Comparison of ENCODE assay signal across 14 cellular contexts in genomic region chr1:230861489-230861888, GRCh38. TPM values are rescaled to one million over a fixed set of nuclear protein-coding genes. Genes with fewer than 3 reads are reported as not detected.
DNase-seq lines count a peak whose midpoint lies in the region; ATAC-seq and TF ChIP-seq lines count a peak whose summit lies in the region.
"Had no signal": no experiment of that assay in that cellular context is flagged by ENCODE, and none has a peak within 500 bp of the region (broad histone marks: within the 10 kb centered on the region; RNA-seq: fewer than 3 reads in every experiment).

No MANE protein-coding gene starts in this region.

- CTCF ChIA-PET in MCF 10A (lab: Yijun Ruan, JAX), result interaction anchor here (0.8 to 1.5 kb wide), 2 partner anchors 10 to 13 kb away, joined by 3 to 4 read pairs; no protein-coding TSS in a partner anchor

- H3K9me3 Mint-ChIP-seq in MCF 10A (ENCODE audit: unreplicated experiment), result no peaks in the 10 kb centered on the region
- H3K9me3 Mint-ChIP-seq: activated naive CD4-positive, alpha-beta T cell treated with anti-CD3 and anti-CD28 coated beads for 36 hours had no signal

- H3K4me1 ChIP-seq in breast epithelium, result peaks cover 0 to 58% of the 10 kb centered on the region in 2 donors
- H3K4me1 ChIP-seq in lower lobe of right lung, result peaks cover 87% of the 10 kb centered on the region
- H3K4me1 ChIP-seq in tibial nerve, result peaks cover 3 to 98% (median 54%) of the 10 kb centered on the region in 4 donors
- H3K4me1 ChIP-seq in effector memory CD4-positive, alpha-beta T cell (ENCODE audit: control insufficient read depth, insufficient read depth, low read length, poor library complexity, severe bottlenecking), result no peaks in the 10 kb centered on the region

- POLR2A ChIA-PET in MCF 10A (lab: Yijun Ruan, JAX), result interaction anchor here (0.9 kb wide), 1 partner anchor 27 kb away, joined by 3 read pairs; no protein-coding TSS in a partner anchor

- intact Hi-C loops in breast epithelium (cut with DNase I; ENCODE audit: low total_unique reads) (no loop called here), MCF 10A (cut with micrococcal nuclease) (no loop called here), lower lobe of right lung (cut with DNase I) (no loop called here)

- H3K9me3 ChIP-seq in breast epithelium (no peaks in the 10 kb centered on the region), lower lobe of right lung (no peaks in the 10 kb centered on the region), tibial nerve (no peaks in the 10 kb centered on the region)
- no peaks in the 10 kb centered on the region for H3K9me3 ChIP-seq in effector memory CD4-positive, alpha-beta T cell (ENCODE audit: control insufficient read depth, low read length)

- H3K27ac Mint-ChIP-seq in MCF 10A (ENCODE audit: low read depth, unreplicated experiment), result no peak overlapping the region
- H3K27ac Mint-ChIP-seq: activated naive CD4-positive, alpha-beta T cell treated with anti-CD3 and anti-CD28 coated beads for 36 hours had no signal

- H3K4me1 Mint-ChIP-seq in MCF 10A (ENCODE audit: insufficient read depth, unreplicated experiment), result peaks cover 22% of the 10 kb centered on the region

- WGBS in tibial nerve, 2 donors, result 76 to 78% methylated on average over 13 of the region's 13 CpGs

- H3K4me3 Mint-ChIP-seq in MCF 10A (ENCODE audit: unreplicated experiment), result no peak overlapping the region
- H3K4me3 Mint-ChIP-seq: activated naive CD4-positive, alpha-beta T cell treated with anti-CD3 and anti-CD28 coated beads for 36 hours had no signal

- no peaks in the 10 kb centered on the region for H3K27me3 Mint-ChIP-seq in MCF 10A (ENCODE audit: insufficient read depth, unreplicated experiment)

- H3K27me3 ChIP-seq in breast epithelium (no peaks in the 10 kb centered on the region), lower lobe of right lung (ENCODE audit: low read depth) (no peaks in the 10 kb centered on the region), tibial nerve (no peaks in the 10 kb centered on the region)
- no peaks in the 10 kb centered on the region for H3K27me3 ChIP-seq in effector memory CD4-positive, alpha-beta T cell (replicated peaks; ENCODE audit: control insufficient read depth, insufficient read depth, low read length, poor library complexity, severe bottlenecking)

- TF ChIP-seq CTCF in breast epithelium (IDR thresholded peaks at IDR 0.05) (no peak), MCF 10A (IDR thresholded peaks at IDR 0.05; ENCODE audit: unreplicated experiment) (no peak), lower lobe of right lung (IDR thresholded peaks at IDR 0.05) (no peak), tibial nerve (IDR thresholded peaks at IDR 0.05) (peak in 1 of 5 experiments; percentile 25)

- BruUV-seq in MCF 10A (replicated peaks; lab: Mats Ljungman, UMichigan), result no TSS peak

- no peak for ATAC-seq in lower lobe of right lung
- no peak for ATAC-seq in GM21423 (IDR thresholded peaks at IDR 0.05; ENCODE audit: unreplicated experiment)
- ATAC-seq: sciatic nerve had no signal

- no peak overlapping the region for H3K4me3 ChIP-seq in breast epithelium
- no peak overlapping the region for H3K4me3 ChIP-seq in lower lobe of right lung
- no peak overlapping the region for H3K4me3 ChIP-seq in tibial nerve
- no peak overlapping the region for H3K4me3 ChIP-seq in effector memory CD4-positive, alpha-beta T cell (ENCODE audit: insufficient read depth, low read depth, low read length, poor library complexity, severe bottlenecking)

- H3K27ac ChIP-seq in breast epithelium (peak overlapping the region; percentile 57 to 96), caudate nucleus (ENCODE audit: low read depth, low read length) (peak overlapping the region; percentile 89), lower lobe of right lung (peak overlapping the region; percentile 4), tibial nerve (peak overlapping the region; percentile 7 to 95 (median 70))
- H3K27ac ChIP-seq in effector memory CD4-positive, alpha-beta T cell (ENCODE audit: insufficient read depth, low read length, poor library complexity, severe bottlenecking), result no peak overlapping the region

- H3K36me3 ChIP-seq in breast epithelium (no peaks in the 10 kb centered on the region), lower lobe of right lung (no peaks in the 10 kb centered on the region), tibial nerve (no peaks in the 10 kb centered on the region)
- no peaks in the 10 kb centered on the region for H3K36me3 ChIP-seq in effector memory CD4-positive, alpha-beta T cell (ENCODE audit: control insufficient read depth, insufficient read depth, low read length)

- H3K36me3 Mint-ChIP-seq in MCF 10A (ENCODE audit: insufficient read depth, unreplicated experiment), result no peaks in the 10 kb centered on the region

- DNase-seq in breast epithelium (ENCODE audit: low spot score in 2 of 2), result no peak
- no peak for DNase-seq in MCF 10A (ENCODE audit: unreplicated experiment)
- no peak for DNase-seq in caudate nucleus (lab: John Stamatoyannopoulos, UW)
- DNase-seq in lower lobe of right lung, result no peak
- DNase-seq in tibial nerve (ENCODE audit: low spot score in 2 of 2), result no peak
- no peak for DNase-seq in activated T-cell treated with anti-CD3 and anti-CD28 coated beads, Interleukin-2, amount 50 U/mL, for 48 hours
- DNase-seq in effector memory CD4-positive, alpha-beta T cell, result no peak
- DNase-seq: 8988T; activated naive CD4-positive, alpha-beta T cell treated with anti-CD3 and anti-CD28 coated beads for 36 hours; KBM-7; NCI-H1930; NCI-H526 treated with DMSO at 0.1 percent for 48 hours had no signal

- TF ChIP-seq POLR2A in breast epithelium (IDR thresholded peaks at IDR 0.05) (no peak), tibial nerve (IDR thresholded peaks at IDR 0.05) (no peak)

- no peak for TF ChIP-seq EP300 in tibial nerve (IDR thresholded peaks at IDR 0.05)

RNA-seq across cellular contexts. Expression of gene C1orf198, which starts 6.8 kb away (rescaled TPM):
- total RNA-seq in breast epithelium (100 to 1,000 TPM in 2 of 3 donors, 10 to 100 TPM in 1; 63.6 to 138 (median 124) TPM), MCF 10A (2022) (13.7 and 19.2 TPM in 2 replicates), lower lobe of right lung (101 TPM), tibial nerve (100 to 1,000 TPM in 3 of 4 donors, 10 to 100 TPM in 1; 91.9 to 162 (median 113) TPM)
